1 cellular context compared by ENCODE assay signal in the genomic region with DNA sequence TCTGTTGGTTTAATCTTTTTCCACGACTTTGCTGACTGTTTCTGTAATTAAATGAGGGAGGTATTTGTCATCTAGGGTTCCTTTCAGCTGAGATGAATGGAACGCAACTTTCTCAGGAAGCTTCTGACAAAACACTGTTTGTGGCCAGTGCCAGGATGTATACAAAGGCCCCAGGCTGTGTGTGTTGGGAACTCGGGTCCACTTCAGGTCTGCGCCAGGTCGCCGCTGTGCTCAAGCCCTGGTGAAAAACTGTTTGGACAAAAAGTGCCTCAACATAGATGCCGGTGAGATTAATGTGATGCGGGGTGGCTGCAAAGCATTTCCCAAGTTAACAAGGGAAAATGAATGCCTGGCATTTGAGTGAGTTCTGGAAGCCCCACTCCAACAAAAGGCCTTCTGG.
TF ChIP-seq lines count a peak whose summit lies in the region.

No MANE protein-coding gene starts in this region.

TF ChIP-seq in GM23338, 12 proteins besides CTCF, POLR2A, EP300 and RAD21:
- TF ChIP-seq, protein P1, sequence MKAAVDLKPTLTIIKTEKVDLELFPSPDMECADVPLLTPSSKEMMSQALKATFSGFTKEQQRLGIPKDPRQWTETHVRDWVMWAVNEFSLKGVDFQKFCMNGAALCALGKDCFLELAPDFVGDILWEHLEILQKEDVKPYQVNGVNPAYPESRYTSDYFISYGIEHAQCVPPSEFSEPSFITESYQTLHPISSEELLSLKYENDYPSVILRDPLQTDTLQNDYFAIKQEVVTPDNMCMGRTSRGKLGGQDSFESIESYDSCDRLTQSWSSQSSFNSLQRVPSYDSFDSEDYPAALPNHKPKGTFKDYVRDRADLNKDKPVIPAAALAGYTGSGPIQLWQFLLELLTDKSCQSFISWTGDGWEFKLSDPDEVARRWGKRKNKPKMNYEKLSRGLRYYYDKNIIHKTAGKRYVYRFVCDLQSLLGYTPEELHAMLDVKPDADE (IDR thresholded peaks at IDR 0.05), result no peak
- TF ChIP-seq POLR2AphosphoS5 (IDR thresholded peaks at IDR 0.05; ENCODE audit: low read depth) (no peak), STAT1 (IDR thresholded peaks at IDR 0.05; ENCODE audit: unreplicated experiment) (no peak), ZNF331 (CRISPR knock-in tag; IDR thresholded peaks at IDR 0.05; ENCODE audit: low read depth) (no peak)
